18 cellular contexts compared by ENCODE assay signal in the genomic region with DNA sequence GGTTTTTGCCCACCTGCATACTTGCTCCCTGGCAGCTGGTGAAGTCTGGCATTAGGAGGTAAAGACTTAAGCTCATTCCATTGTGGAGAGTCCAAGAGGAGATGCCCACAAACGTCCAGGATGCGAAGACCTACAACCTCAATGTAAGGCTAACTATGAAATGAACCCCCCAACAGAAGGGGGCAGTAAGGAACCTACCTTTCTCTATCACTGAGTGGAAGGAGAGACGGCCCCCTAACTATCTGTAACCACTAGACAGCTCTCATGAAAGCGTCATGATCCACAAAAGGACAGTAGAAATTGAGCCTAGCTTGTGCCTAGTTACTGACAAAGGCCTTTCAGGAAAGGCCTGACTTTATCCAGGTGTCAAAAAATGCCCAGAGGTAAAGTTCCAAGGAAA. TPM values are rescaled to one million over a fixed set of nuclear protein-coding genes. Genes with fewer than 3 reads are reported as not detected.
A peak's percentile ranks its signal among the peaks of the same experiment; 100 is the strongest.
DNase-seq lines count a peak whose midpoint lies in the region; ATAC-seq and TF ChIP-seq lines count a peak whose summit lies in the region.
"Had no signal": no experiment of that assay in that cellular context is flagged by ENCODE, and none has a peak within 500 bp of the region (broad histone marks: within the 10 kb centered on the region; RNA-seq: fewer than 3 reads in every experiment).

No MANE protein-coding gene starts in this region.

- H3K36me3 Mint-ChIP-seq in activated T-cell treated with anti-CD3 and anti-CD28 coated beads, Interleukin-2, amount 50 U/mL, for 72 hours (ENCODE audit: insufficient read depth in 2 of 2): no peaks in the 10 kb centered on the region

- no peaks in the 10 kb centered on the region for H3K9me2 ChIP-seq in DOHH2 (replicated peaks; ENCODE audit: control insufficient read depth, low read length)
- no peaks in the 10 kb centered on the region for H3K9me2 ChIP-seq in PC-3 (replicated peaks; ENCODE audit: low read length)

- POLR2A ChIA-PET in PC-3 (lab: Charles Lee; ENCODE audit: unreplicated experiment): no interaction called here

- H3K9me3 ChIP-seq in DOHH2 (ENCODE audit: control insufficient read depth, insufficient read depth, low read length) (no peaks in the 10 kb centered on the region), PC-3 (ENCODE audit: low read length) (no peaks in the 10 kb centered on the region)
- H3K9me3 ChIP-seq: left ventricle myocardium inferior, pancreas had no signal

- H3K27ac ChIP-seq in DOHH2 (ENCODE audit: low read depth, low read length): no peak overlapping the region
- no peak overlapping the region for H3K27ac ChIP-seq in PC-3 (ENCODE audit: low read length)
- H3K27ac ChIP-seq: left ventricle myocardium inferior, pancreas had no signal

- CTCF ChIA-PET in PC-3 (lab: Charles Lee): no interaction called here

- H3F3A ChIP-seq in DOHH2 (ENCODE audit: control insufficient read depth, insufficient read depth): no peaks in the 10 kb centered on the region
- H3F3A ChIP-seq in PC-3 (ENCODE audit: low read length, unreplicated experiment): no peaks in the 10 kb centered on the region

- H3K4me1 Mint-ChIP-seq in activated T-cell treated with anti-CD3 and anti-CD28 coated beads, Interleukin-2, amount 50 U/mL, for 72 hours (ENCODE audit: low read depth): no peaks in the 10 kb centered on the region
- H3K4me1 Mint-ChIP-seq: CD4-positive, CD25-positive, alpha-beta regulatory T cell had no signal

- no TSS peak for BruUV-seq in PC-3 (replicated peaks; lab: Mats Ljungman, UMichigan)

- H3K36me3 ChIP-seq in DOHH2 (ENCODE audit: control insufficient read depth, low read length) (no peaks in the 10 kb centered on the region), H7 (replicated peaks; ENCODE audit: control insufficient read depth, insufficient read depth, low read length) (no peaks in the 10 kb centered on the region), PC-3 (ENCODE audit: low read depth, low read length) (peaks cover 3% of the 10 kb centered on the region; the same call in 1 of the 2 replicates)

- TF ChIP-seq CTCF in DOHH2 (IDR thresholded peaks at IDR 0.05; ENCODE audit: low read depth, low read length, poor library complexity, severe bottlenecking) (peak; percentile 23), PC-3 (conservative IDR thresholded peaks at IDR 0.05; ENCODE audit: low read depth, low read length) (peak; percentile 37)

- H4K20me1 ChIP-seq in DOHH2 (ENCODE audit: control insufficient read depth, insufficient read depth, low read depth, low read length) (no peaks in the 10 kb centered on the region), PC-3 (ENCODE audit: low read length) (no peaks in the 10 kb centered on the region)

- ATAC-seq in PC-3 (no peak), GM21723 (IDR thresholded peaks at IDR 0.05; ENCODE audit: unreplicated experiment) (no peak)
- no peak for ATAC-seq in activated T-cell treated with anti-CD3 and anti-CD28 coated beads, Interleukin-2, amount 50 U/mL, for 72 hours (replicated peaks in 1 of 2)
- ATAC-seq: natural killer cell treated with Interleukin-12 subunit alpha and Interleukin-12 subunit beta and Interleukin-15 and Interleukin-18, amount 100 ng/mL, for 72 hours; pancreas had no signal

- H3K9ac ChIP-seq in PC-3 (ENCODE audit: low read length): no peak overlapping the region

- H3K27me3 ChIP-seq in DOHH2 (ENCODE audit: control insufficient read depth, low read length) (no peaks in the 10 kb centered on the region), H7 (ENCODE audit: control insufficient read depth, insufficient read depth, low read length) (no peaks in the 10 kb centered on the region), PC-3 (ENCODE audit: low read length) (no peaks in the 10 kb centered on the region)
- H3K27me3 ChIP-seq: pancreas had no signal

- intact Hi-C loops in PC-3 (cut with micrococcal nuclease): no loop called here

- no peak overlapping the region for H2AFZ ChIP-seq in PC-3 (ENCODE audit: low read length)

- H3K9me3 Mint-ChIP-seq in activated T-cell treated with anti-CD3 and anti-CD28 coated beads, Interleukin-2, amount 50 U/mL, for 72 hours: peaks cover 0 to 2% of the 10 kb centered on the region in 2 donors
- H3K9me3 Mint-ChIP-seq: natural killer cell treated with Interleukin-12 subunit alpha and Interleukin-12 subunit beta and Interleukin-15 and Interleukin-18, amount 100 ng/mL, for 72 hours had no signal

- H3K4me1 ChIP-seq in DOHH2 (ENCODE audit: control insufficient read depth, low read length): no peaks in the 10 kb centered on the region
- no peaks in the 10 kb centered on the region for H3K4me1 ChIP-seq in PC-3 (ENCODE audit: insufficient read depth, low read length)
- H3K4me1 ChIP-seq: pancreas had no signal

- DNase-seq in H7: peak; percentile 66
- peak; percentile 20 for DNase-seq in PC-3
- DNase-seq in iPS DF 4.7 (ENCODE audit: extremely low read depth, low spot score): peak; percentile 2
- DNase-seq in SK-N-DZ (ENCODE audit: low spot score): no peak
- DNase-seq in activated T-cell treated with anti-CD3 and anti-CD28 coated beads, Interleukin-2, amount 50 U/mL, for 72 hours: no peak
- DNase-seq: activated CD4-positive, alpha-beta T cell treated with anti-CD3 and anti-CD28 coated beads for 1 hour; CD4-positive, CD25-positive, alpha-beta regulatory T cell; DMS153; left ventricle myocardium inferior; midbrain; NCI-H1436; NCI-H774; pancreas; T1000 had no signal

- no peaks in the 10 kb centered on the region for H3K27me3 Mint-ChIP-seq in activated T-cell treated with anti-CD3 and anti-CD28 coated beads, Interleukin-2, amount 50 U/mL, for 72 hours (ENCODE audit: low read depth)
- H3K27me3 Mint-ChIP-seq: activated naive CD8-positive, alpha-beta T cell; CD4-positive, CD25-positive, alpha-beta regulatory T cell; natural killer cell treated with Interleukin-12 subunit alpha and Interleukin-12 subunit beta and Interleukin-15 and Interleukin-18, amount 100 ng/mL, for 72 hours had no signal

- no peak overlapping the region for H3K4me3 ChIP-seq in DOHH2 (ENCODE audit: low read length)
- H3K4me3 ChIP-seq in H7 (ENCODE audit: insufficient read depth, low read depth, low read length): no peak overlapping the region
- H3K4me3 ChIP-seq in PC-3 (ENCODE audit: low read length): no peak overlapping the region
- H3K4me3 ChIP-seq: left ventricle myocardium inferior, pancreas had no signal

- H3K79me2 ChIP-seq in DOHH2 (ENCODE audit: control insufficient read depth, low read length): no peaks in the 10 kb centered on the region
- H3K79me2 ChIP-seq in PC-3 (ENCODE audit: low read length): no peaks in the 10 kb centered on the region

- no peak overlapping the region for H3K4me3 Mint-ChIP-seq in activated T-cell treated with anti-CD3 and anti-CD28 coated beads, Interleukin-2, amount 50 U/mL, for 72 hours
- H3K4me3 Mint-ChIP-seq: activated naive CD8-positive, alpha-beta T cell; CD4-positive, CD25-positive, alpha-beta regulatory T cell; natural killer cell treated with Interleukin-12 subunit alpha and Interleukin-12 subunit beta and Interleukin-15 and Interleukin-18, amount 100 ng/mL, for 72 hours had no signal

- H3K4me2 ChIP-seq in DOHH2 (ENCODE audit: low read length) (no peak overlapping the region), PC-3 (ENCODE audit: low read length) (no peak overlapping the region)

- no peak overlapping the region for H3K27ac Mint-ChIP-seq in activated T-cell treated with anti-CD3 and anti-CD28 coated beads, Interleukin-2, amount 50 U/mL, for 72 hours
- H3K27ac Mint-ChIP-seq: activated naive CD8-positive, alpha-beta T cell had no signal

RNA-seq across cellular contexts. Expression of gene ZFYVE21, which starts 55.3 kb away (rescaled TPM):
- 52.8 and 60.9 TPM in 2 replicates for total RNA-seq in H7 (2014; rRNA removed; shearing (Covaris generic))
- 47.2 and 50.1 TPM in 2 replicates for total RNA-seq in PC-3 (2014; rRNA removed)
- 20.8 and 20.9 TPM in 2 replicates for polyA plus RNA-seq in SK-N-DZ (2014; cell fraction: cytosol; rRNA removed)
- polyA plus RNA-seq in SK-N-DZ (2014; cell fraction: nucleus; rRNA removed): 52.4 and 53.0 TPM in 2 replicates
- total RNA-seq in activated T-cell treated with anti-CD3 and anti-CD28 coated beads, Interleukin-2, amount 50 U/mL, for 72 hours: 10 to 100 TPM; 11.6 to 15.7 TPM

RNA-seq across cellular contexts. Expression of gene XRCC3, which starts 55.7 kb away (rescaled TPM):
- 69.5 and 75.1 TPM in 2 replicates for total RNA-seq in H7 (2014; rRNA removed; shearing (Covaris generic))
- 61.3 and 80.3 TPM in 2 replicates for total RNA-seq in PC-3 (2014; rRNA removed)
- 33.5 and 41.9 TPM in 2 replicates for polyA plus RNA-seq in SK-N-DZ (2014; cell fraction: cytosol; rRNA removed)
- 61.4 and 67.5 TPM in 2 replicates for polyA plus RNA-seq in SK-N-DZ (2014; cell fraction: nucleus; rRNA removed)
- 10 to 100 TPM; 31.5 to 47.4 TPM for total RNA-seq in activated T-cell treated with anti-CD3 and anti-CD28 coated beads, Interleukin-2, amount 50 U/mL, for 72 hours

Comparison
In these comparisons a context has a peak if more than half of its experiments do, and no peak if none do; other contexts are left out.
1. DNase-seq: peak in H7 (single experiment), PC-3 (single experiment) and iPS DF 4.7 (single experiment); none in SK-N-DZ (single experiment) and activated T-cell treated with anti-CD3 and anti-CD28 coated beads, Interleukin-2, amount 50 U/mL, for 72 hours (0 of 2).